In genomic region chr16:59440502-59440901, GRCh38 we compare ENCODE assay signal across 11 cellular contexts.
"Had no signal": no experiment of that assay in that cellular context is flagged by ENCODE, and none has a peak within 500 bp of the region (broad histone marks: within the 10 kb centered on the region; RNA-seq: fewer than 3 reads in every experiment).

No MANE protein-coding gene starts in this region.

- H3K4me2 ChIP-seq: GM23338 had no signal

- H3K4me1 Mint-ChIP-seq: GM23338, H9 had no signal

- H3K27ac Mint-ChIP-seq: GM23338, H9, HFFc6 had no signal

- ATAC-seq: GM23338, HCT116 had no signal

- FAIRE-seq: H1, H54 had no signal

- H3K9me3 ChIP-seq: HAP-1 had no signal

- H3K4me3 Mint-ChIP-seq: GM23338, H9, HFFc6 had no signal

- H3K4me3 ChIP-seq: GM23248, GM23338, HAP-1 had no signal

- H3K4me1 ChIP-seq: HAP-1 had no signal

- H3K27ac ChIP-seq: GM23248 had no signal

- H2AFZ ChIP-seq: GM23248, GM23338 had no signal

- DNase-seq: GM23248, GOT3, H7, H9, HCEC 1CT, HFFc6 had no signal

- H3K36me3 ChIP-seq: HAP-1 had no signal

- H3K9ac ChIP-seq: GM23248 had no signal

- H3K9me3 Mint-ChIP-seq: HFFc6 had no signal
